Comparison of ENCODE assay signal across 9 cellular contexts in the genomic region with DNA sequence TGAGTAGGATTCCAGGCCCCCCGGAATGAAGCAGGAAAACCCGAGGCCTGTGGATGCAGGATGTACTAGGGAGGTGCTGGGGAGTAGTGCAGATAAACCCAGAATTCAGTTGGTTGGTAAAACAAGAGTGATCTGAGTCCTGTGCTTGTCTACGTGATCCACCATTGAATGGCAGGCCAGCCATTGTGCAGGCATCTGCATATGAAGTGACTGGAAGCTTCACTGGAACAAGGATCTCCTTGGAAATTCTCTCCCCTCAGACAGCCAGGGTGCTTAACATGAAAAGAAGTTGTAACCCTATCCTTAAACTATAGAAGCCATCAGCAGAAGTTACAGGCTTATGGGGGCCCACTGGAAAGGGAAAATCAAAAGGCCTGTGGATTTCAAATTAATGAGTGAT. TPM values are rescaled to one million over a fixed set of nuclear protein-coding genes. Genes with fewer than 3 reads are reported as not detected.
DNase-seq lines count a peak whose midpoint lies in the region; FAIRE-seq and TF ChIP-seq lines count a peak whose summit lies in the region.
"Had no signal": no experiment of that assay in that cellular context is flagged by ENCODE, and none has a peak within 500 bp of the region (broad histone marks: within the 10 kb centered on the region; RNA-seq: fewer than 3 reads in every experiment).

No MANE protein-coding gene starts in this region.

- TF ChIP-seq POLR2A in H1 (IDR thresholded peaks at IDR 0.05; ENCODE audit: control extremely low read depth in 1 of 2, low read depth in 2 of 2, low read length in 2 of 2), result no peak

- H3K9me3 ChIP-seq in CD4-positive, alpha-beta memory T cell (ENCODE audit: control insufficient read depth in 1 of 2, low read length in 2 of 2), result peaks cover 3 to 17% of the 10 kb centered on the region in 2 donors
- H3K9me3 ChIP-seq in H1 (ENCODE audit: insufficient read depth in 2 of 2, low read depth in 1 of 2, low read length in 1 of 2), result no peaks in the 10 kb centered on the region

- no peak overlapping the region for H3K14ac ChIP-seq in H1 (ENCODE audit: insufficient read length)

- no peak overlapping the region for H3K23ac ChIP-seq in H1 (ENCODE audit: insufficient read length)

- intact Hi-C loops in CD4-positive, alpha-beta memory T cell (cut with micrococcal nuclease), result loop anchor here (2.0 kb wide), 1 partner anchor 60 kb away; no protein-coding TSS in a partner anchor

- no peak overlapping the region for H3K56ac ChIP-seq in H1 (replicated peaks; ENCODE audit: insufficient read length, low read depth, low read length)

- H3K4me2 ChIP-seq in KMS-11 (peak overlapping the region; percentile 62), H1 (ENCODE audit: insufficient read depth in 1 of 2, low read depth in 2 of 2, low read length in 2 of 2) (peak overlapping the region; percentile 73 to 80)

- H2BK15ac ChIP-seq in H1 (ENCODE audit: low read length), result no peak overlapping the region

- H4K91ac ChIP-seq in H1 (replicated peaks; ENCODE audit: insufficient read length, low read length), result no peak overlapping the region

- TF ChIP-seq CTCF in KMS-11 (conservative IDR thresholded peaks at IDR 0.05; ENCODE audit: low read depth, low read length), result no peak
- no peak for TF ChIP-seq CTCF in H1 (IDR thresholded peaks at IDR 0.05; ENCODE audit: control extremely low read depth in 1 of 3, insufficient read depth in 1 of 3, low read depth in 1 of 3, low read length in 3 of 3)
- TF ChIP-seq CTCF in neural crest cell (conservative IDR thresholded peaks at IDR 0.05), result no peak

- H3K27ac ChIP-seq in CD4-positive, alpha-beta memory T cell (ENCODE audit: low read depth, low read length), result no peak overlapping the region
- H3K27ac ChIP-seq in KMS-11, result peak overlapping the region; percentile 71; the same call in 1 of the 2 replicates
- H3K27ac ChIP-seq in H1 (ENCODE audit: low read depth, low read length), result peak overlapping the region; percentile 95; the same call in 1 of the 2 replicates

- no peak overlapping the region for H2BK20ac ChIP-seq in H1 (ENCODE audit: low read length)

- H3K27me3 ChIP-seq in CD4-positive, alpha-beta memory T cell (ENCODE audit: insufficient read depth, low read length), result no peaks in the 10 kb centered on the region
- H3K27me3 ChIP-seq in KMS-11 (ENCODE audit: insufficient read depth, low read depth) (no peaks in the 10 kb centered on the region), H1 (replicated peaks in 1 of 4; ENCODE audit: control insufficient read depth in 3 of 4, extremely low read depth in 1 of 4, insufficient read depth in 3 of 4, low read length in 3 of 4) (no peaks in the 10 kb centered on the region)

- H3K36me3 ChIP-seq in CD4-positive, alpha-beta memory T cell (ENCODE audit: insufficient read depth, low read length), result no peaks in the 10 kb centered on the region
- H3K36me3 ChIP-seq in KMS-11 (ENCODE audit: insufficient read depth), result no peaks in the 10 kb centered on the region
- H3K36me3 ChIP-seq in H1 (ENCODE audit: control insufficient read depth in 2 of 4, insufficient read depth in 4 of 4, low read length in 3 of 4), result peaks cover 0 to 15% (median 0%) of the 10 kb centered on the region in 4 experiments; a peak in 2 of 8 replicates

- H2AFZ ChIP-seq in KMS-11 (ENCODE audit: low read depth) (peak overlapping the region; percentile 82), H1 (ENCODE audit: low read length) (no peak overlapping the region; the same call in 1 of the 2 replicates)

- no peak overlapping the region for H3K4ac ChIP-seq in H1 (replicated peaks; ENCODE audit: insufficient read length, low read depth, low read length)

- no peak for TF ChIP-seq EP300 in H1 (IDR thresholded peaks at IDR 0.05; ENCODE audit: borderline replicate concordance in 1 of 2, low read depth in 2 of 2, low read length in 2 of 2)

- 5% methylated on average over 3 of the region's 3 CpGs; no CpG with 5 or more reads in 1 of the 2 experiments for WGBS in H1 (ENCODE audit: extremely low coverage in 1 of 2, insufficient coverage in 1 of 2, insufficient read length in 1 of 2, insufficient replicate concordance in 2 of 2, low coverage in 1 of 2, low lambda C conversion rate in 2 of 2, missing lambda C conversion rate in 1 of 2), 2 experiments

- peak overlapping the region in 1 of 7 donors; percentile 81 for H3K27ac Mint-ChIP-seq in CD4-positive, alpha-beta memory T cell
- peak overlapping the region; percentile 67 for H3K27ac Mint-ChIP-seq in neural crest cell (ENCODE audit: unreplicated experiment)

- H4K5ac ChIP-seq in H1 (ENCODE audit: insufficient read length, low read depth, low read length), result no peak overlapping the region

- H2BK5ac ChIP-seq in H1 (ENCODE audit: low read depth, low read length), result peak overlapping the region; percentile 78; the same call in 1 of the 2 replicates

- H3K4me3 Mint-ChIP-seq in CD4-positive, alpha-beta memory T cell, result peak overlapping the region in 5 of 8 donors; percentile 10 to 91 (median 89)
- H3K4me3 Mint-ChIP-seq in neural crest cell, result peak overlapping the region; percentile 89

- TF ChIP-seq RAD21 in H1 (IDR thresholded peaks at IDR 0.05 in 1 of 2, conservative IDR thresholded peaks at IDR 0.05 in 1 of 2; ENCODE audit: low read depth in 2 of 2, low read length in 2 of 2), result no peak

- CTCF ChIA-PET in CD4-positive, alpha-beta memory T cell (lab: Charles Lee; ENCODE audit: partially characterized antibody), result no interaction called here
- CTCF ChIA-PET in H1 (lab: Charles Lee; ENCODE audit: partially characterized antibody), result no interaction called here

- no peaks in the 10 kb centered on the region for H3K79me1 ChIP-seq in H1 (ENCODE audit: low read depth, low read length)

- peaks cover 3% of the 10 kb centered on the region; the same call in 1 of the 2 replicates for H3K23me2 ChIP-seq in H1 (ENCODE audit: low read depth, low read length)

- peaks cover 17% of the 10 kb centered on the region for H3K4me1 ChIP-seq in CD4-positive, alpha-beta memory T cell (ENCODE audit: insufficient read depth, low read length)
- peaks cover 25% of the 10 kb centered on the region for H3K4me1 ChIP-seq in KMS-11 (ENCODE audit: low read depth, poor library complexity, severe bottlenecking)
- H3K4me1 ChIP-seq in H1 (replicated peaks in 1 of 4; ENCODE audit: control insufficient read depth in 3 of 4, insufficient read depth in 4 of 4, low read length in 3 of 4), result peaks cover 0 to 5% (median 0%) of the 10 kb centered on the region in 4 experiments; a peak in 2 of 7 replicates

- H3K36me3 Mint-ChIP-seq in CD4-positive, alpha-beta memory T cell, result peaks cover 17 to 20% of the 10 kb centered on the region in 2 donors
- H3K36me3 Mint-ChIP-seq in neural crest cell (ENCODE audit: low read depth), result peaks cover 18% of the 10 kb centered on the region

- H4K8ac ChIP-seq in H1 (ENCODE audit: extremely low read depth, insufficient read depth, low read length), result no peak overlapping the region

- POLR2A ChIA-PET in CD4-positive, alpha-beta memory T cell (lab: Charles Lee; ENCODE audit: partially characterized antibody), result interaction anchor here (2.0 kb wide), 1 partner anchor 60 kb away, joined by 8 read pairs; no protein-coding TSS in a partner anchor
- POLR2A ChIA-PET in H1 (lab: Charles Lee; ENCODE audit: partially characterized antibody), result interaction anchor here (1.3 kb wide), 2 partner anchors 10 to 61 kb away, joined by 3 read pairs; no protein-coding TSS in a partner anchor

- no peak overlapping the region for H2BK12ac ChIP-seq in H1 (ENCODE audit: low read depth, low read length)

- no peak overlapping the region for H3K4me3 ChIP-seq in CD4-positive, alpha-beta memory T cell (ENCODE audit: low read length in 2 of 2)
- H3K4me3 ChIP-seq in KMS-11 (IDR thresholded peaks at IDR 0.05; ENCODE audit: insufficient read depth, low read depth, low read length) (no peak overlapping the region), H1 (ENCODE audit: extremely low read depth in 1 of 4, insufficient read depth in 2 of 4, low read depth in 3 of 4, low read length in 4 of 4) (peak overlapping the region in 3 of 4 experiments; percentile 79 to 95 (median 87); a peak in 5 of 8 replicates)

- H3K9me3 Mint-ChIP-seq in CD4-positive, alpha-beta memory T cell, result peaks cover 0 to 38% (median 22%) of the 10 kb centered on the region in 8 donors
- H3K9me3 Mint-ChIP-seq in neural crest cell, result peaks cover 6% of the 10 kb centered on the region

- H3K79me2 ChIP-seq in KMS-11 (ENCODE audit: insufficient read depth, low read depth), result peaks cover 30% of the 10 kb centered on the region
- peaks cover 0 to 29% of the 10 kb centered on the region in 2 experiments; a peak in 2 of 4 replicates for H3K79me2 ChIP-seq in H1 (ENCODE audit: control insufficient read depth in 1 of 2, insufficient read depth in 2 of 2, low read length in 2 of 2)

- H4K20me1 ChIP-seq in KMS-11 (ENCODE audit: insufficient read depth), result no peaks in the 10 kb centered on the region
- peaks cover 0 to 2% of the 10 kb centered on the region in 2 experiments for H4K20me1 ChIP-seq in H1 (replicated peaks in 1 of 2; ENCODE audit: control insufficient read depth in 1 of 2, insufficient read depth in 2 of 2, low read length in 2 of 2)

- DNase-seq in CD4-positive, alpha-beta memory T cell, result no peak
- DNase-seq in H1 (ENCODE audit: low read depth in 1 of 2, low spot score in 2 of 2) (no peak), neural crest cell (ENCODE audit: low read depth, low spot score) (no peak), NCI-H69 (lab: John Stamatoyannopoulos, UW) (no peak), MV-4-11 (lab: John Stamatoyannopoulos, UW) (no peak), HUDEP-2 (lab: John Stamatoyannopoulos, UW; ENCODE audit: unreplicated experiment in 76 of 76) (no peak), NCI-H748 treated with DMSO at 0.1 percent for 48 hours (lab: John Stamatoyannopoulos, UW) (no peak)

- H3K9ac ChIP-seq in KMS-11 (no peak overlapping the region; the same call in 1 of the 2 replicates), H1 (replicated peaks in 1 of 4; ENCODE audit: extremely low read depth in 1 of 4, low read depth in 3 of 4, low read length in 3 of 4) (peak overlapping the region in 1 of 4 experiments; percentile 13; a peak in 2 of 7 replicates)

- H3K27me3 Mint-ChIP-seq in CD4-positive, alpha-beta memory T cell, result peaks cover 2 to 7% of the 10 kb centered on the region in 2 donors
- peaks cover 24% of the 10 kb centered on the region for H3K27me3 Mint-ChIP-seq in neural crest cell (ENCODE audit: low read depth)

- H2BK120ac ChIP-seq in H1 (replicated peaks; ENCODE audit: low read depth, low read length), result no peak overlapping the region

- H2AK5ac ChIP-seq in H1 (ENCODE audit: low read depth, low read length), result no peak overlapping the region

- H3K18ac ChIP-seq in H1 (ENCODE audit: extremely low read depth, low read length), result 0 out of 2 replicates have a peak overlapping the region, but pooled peaks have one; percentile 7

- H3K4me1 Mint-ChIP-seq in CD4-positive, alpha-beta memory T cell, result peaks cover 8 to 24% (median 19%) of the 10 kb centered on the region in 4 donors
- peaks cover 26% of the 10 kb centered on the region for H3K4me1 Mint-ChIP-seq in neural crest cell

- peak; percentile 95 for FAIRE-seq in H1 (lab: Jason Lieb, UNC)
- FAIRE-seq: urothelium cell line had no signal

RNA-seq across cellular contexts. Expression of a gene that starts 0.7 kb away (rescaled TPM):
- 10 to 100 TPM; 12.0 to 13.1 TPM for total RNA-seq in CD4-positive, alpha-beta memory T cell
- polyA plus RNA-seq in CD4-positive, alpha-beta memory T cell, result 1 to 10 TPM; 7.3 to 8.3 TPM
- total RNA-seq in H1 (2021; fragmentation: NEBNext Ultra II Directional; extraction: Animal tissue kit (Norgen Biotek cat#: 25700)), result 27.7 and 28.2 TPM in 2 replicates
- 9.6 and 10.8 TPM in 2 replicates for polyA plus RNA-seq in H1 (2011; rRNA removed)
- polyA plus RNA-seq in H1 (2011; cell fraction: cytosol; rRNA removed), result 13.0 TPM
- polyA plus RNA-seq in H1 (2011; cell fraction: nucleus; rRNA removed), result 6.6 TPM
- 21.6 to 33.3 TPM (median 22.4 TPM) in 4 replicates for polyA plus RNA-seq in H1 (2012, experiment 1 of 2)
- 5.9 TPM for polyA plus RNA-seq in H1 (2012, experiment 2 of 2)
- 21.6 TPM for polyA plus RNA-seq in H1 (2013, experiment 1 of 2)
- 19.8 TPM for polyA plus RNA-seq in H1 (2013, experiment 2 of 2)
- 5.1 and 8.3 TPM in 2 replicates for polyA minus RNA-seq in H1 (2011; rRNA and poly(A)+ RNA removed)
- 10.3 TPM for polyA minus RNA-seq in H1 (2011; cell fraction: cytosol; rRNA and poly(A)+ RNA removed)
- polyA minus RNA-seq in H1 (2011; cell fraction: nucleus; rRNA and poly(A)+ RNA removed), result 8.6 TPM
- total RNA-seq in neural crest cell, result 21.6 and 22.2 TPM in 2 replicates

RNA-seq across cellular contexts. Expression of a gene that starts 32.3 kb away (rescaled TPM):
- not detected for total RNA-seq in CD4-positive, alpha-beta memory T cell
- polyA plus RNA-seq in CD4-positive, alpha-beta memory T cell, result not detected
- 2.9 and 3.2 TPM in 2 replicates for total RNA-seq in H1 (2021; fragmentation: NEBNext Ultra II Directional; extraction: Animal tissue kit (Norgen Biotek cat#: 25700))
- polyA plus RNA-seq in H1 (2011; rRNA removed), result 7.3 and 8.0 TPM in 2 replicates
- 6.3 TPM for polyA plus RNA-seq in H1 (2011; cell fraction: cytosol; rRNA removed)
- 3.0 TPM for polyA plus RNA-seq in H1 (2011; cell fraction: nucleus; rRNA removed)
- 2.9 to 3.9 TPM (median 3.4 TPM) in 4 replicates for polyA plus RNA-seq in H1 (2012, experiment 1 of 2)
- polyA plus RNA-seq in H1 (2012, experiment 2 of 2), result 3.7 TPM
- 1.9 TPM for polyA plus RNA-seq in H1 (2013, experiment 1 of 2)
- polyA plus RNA-seq in H1 (2013, experiment 2 of 2), result 1.6 TPM
- 2.8 and 3.5 TPM in 2 replicates for polyA minus RNA-seq in H1 (2011; rRNA and poly(A)+ RNA removed)
- 3.3 TPM for polyA minus RNA-seq in H1 (2011; cell fraction: cytosol; rRNA and poly(A)+ RNA removed)
- polyA minus RNA-seq in H1 (2011; cell fraction: nucleus; rRNA and poly(A)+ RNA removed), result 3.6 TPM
- 1.3 and 1.6 TPM in 2 replicates for total RNA-seq in neural crest cell

RNA-seq across cellular contexts. Expression of a gene that starts 60.0 kb away (rescaled TPM):
- total RNA-seq in CD4-positive, alpha-beta memory T cell, result not detected
- not detected for polyA plus RNA-seq in CD4-positive, alpha-beta memory T cell
- 2.9 and 3.2 TPM in 2 replicates for total RNA-seq in H1 (2021; fragmentation: NEBNext Ultra II Directional; extraction: Animal tissue kit (Norgen Biotek cat#: 25700))
- polyA plus RNA-seq in H1 (2011; rRNA removed), result 7.3 and 8.0 TPM in 2 replicates
- polyA plus RNA-seq in H1 (2011; cell fraction: cytosol; rRNA removed), result 6.3 TPM
- 3.0 TPM for polyA plus RNA-seq in H1 (2011; cell fraction: nucleus; rRNA removed)
- polyA plus RNA-seq in H1 (2012, experiment 1 of 2), result 2.9 to 3.9 TPM (median 3.4 TPM) in 4 replicates
- polyA plus RNA-seq in H1 (2012, experiment 2 of 2), result 3.7 TPM
- 1.9 TPM for polyA plus RNA-seq in H1 (2013, experiment 1 of 2)
- polyA plus RNA-seq in H1 (2013, experiment 2 of 2), result 1.6 TPM
- polyA minus RNA-seq in H1 (2011; rRNA and poly(A)+ RNA removed), result 2.8 and 3.5 TPM in 2 replicates
- polyA minus RNA-seq in H1 (2011; cell fraction: cytosol; rRNA and poly(A)+ RNA removed), result 3.3 TPM
- polyA minus RNA-seq in H1 (2011; cell fraction: nucleus; rRNA and poly(A)+ RNA removed), result 3.6 TPM
- 1.3 and 1.6 TPM in 2 replicates for total RNA-seq in neural crest cell

Comparison
In these comparisons a context has a peak if more than half of its experiments do, and no peak if none do; other contexts are left out.
1. H3K4me3 ChIP-seq: peak in H1 (3 of 4); none in CD4-positive, alpha-beta memory T cell (0 of 2) and KMS-11 (single experiment).